Comparison of ENCODE assay signal across 11 cellular contexts in genomic region chr21:29293495-29293894, GRCh38. TPM values are rescaled to one million over a fixed set of nuclear protein-coding genes. Genes with fewer than 3 reads are reported as not detected.
DNase-seq lines count a peak whose midpoint lies in the region; ATAC-seq and TF ChIP-seq lines count a peak whose summit lies in the region.
"Had no signal": no experiment of that assay in that cellular context is flagged by ENCODE, and none has a peak within 500 bp of the region (broad histone marks: within the 10 kb centered on the region; RNA-seq: fewer than 3 reads in every experiment).

No MANE protein-coding gene starts in this region.

- H3K4me2 ChIP-seq in BLaER1 = peak overlapping the region; percentile 54

- DNase-seq in GM19240 (ENCODE audit: insufficient read length, low spot score) = peak; percentile 35
- peak; percentile 93 for DNase-seq in NB4 (ENCODE audit: low read depth)
- no peak for DNase-seq in nucleus accumbens (lab: John Stamatoyannopoulos, UW)
- DNase-seq in hippocampal formation (lab: John Stamatoyannopoulos, UW) = no peak
- DNase-seq in esophagus squamous epithelium (lab: John Stamatoyannopoulos, UW) = no peak
- no peak for DNase-seq in brain microvascular endothelial cell
- DNase-seq: H7, NCI-H524 had no signal

- in situ Hi-C loops in brain microvascular endothelial cell (cut with HindIII; ENCODE audit: low pct_ligation_motif_present, low sequenced_read_pairs) = no loop called here

- peak; percentile 77 for ATAC-seq in HG02943 (IDR thresholded peaks at IDR 0.05; ENCODE audit: low read depth, unreplicated experiment)
- ATAC-seq: sciatic nerve had no signal

- H3K36me3 ChIP-seq in BLaER1 (0 out of 2 replicates have a peak, but pooled peaks cover 7% of the 10 kb centered on the region), esophagus squamous epithelium (no peaks in the 10 kb centered on the region), brain microvascular endothelial cell (replicated peaks) (no peaks in the 10 kb centered on the region)

- TF ChIP-seq CTCF in NB4 (IDR thresholded peaks at IDR 0.05; ENCODE audit: low read depth, low read length) (no peak), esophagus squamous epithelium (IDR thresholded peaks at IDR 0.05) (no peak), brain microvascular endothelial cell (IDR thresholded peaks at IDR 0.05; ENCODE audit: low read depth, low read length, missing control alignments) (no peak)

- intact Hi-C loops in esophagus squamous epithelium (cut with DNase I) = no loop called here

- peak overlapping the region; percentile 69; the same call in 1 of the 2 replicates for H3K27ac ChIP-seq in BLaER1
- no peak overlapping the region for H3K27ac ChIP-seq in esophagus squamous epithelium
- H3K27ac ChIP-seq in brain microvascular endothelial cell = no peak overlapping the region

- H3K4me3 ChIP-seq in BLaER1 (no peak overlapping the region), NB4 (ENCODE audit: low read depth, low read length) (no peak overlapping the region), esophagus squamous epithelium (no peak overlapping the region), brain microvascular endothelial cell (ENCODE audit: low read depth, low read length) (no peak overlapping the region)

- no peak overlapping the region for H3K9ac ChIP-seq in BLaER1

- H4K20me1 ChIP-seq in BLaER1 = no peaks in the 10 kb centered on the region

- peaks cover 57% of the 10 kb centered on the region for H3K4me1 ChIP-seq in BLaER1
- peaks cover 0 to 27% (median 7%) of the 10 kb centered on the region in 3 donors for H3K4me1 ChIP-seq in esophagus squamous epithelium

- 79 to 90% methylated on average over 2 of the region's 2 CpGs for WGBS in esophagus squamous epithelium, 2 donors

- H3K9me3 ChIP-seq in BLaER1 (peaks cover 52% of the 10 kb centered on the region), esophagus squamous epithelium (no peaks in the 10 kb centered on the region)

- TF ChIP-seq POLR2A in NB4 (IDR thresholded peaks at IDR 0.05; ENCODE audit: extremely low read depth, insufficient read length) (no peak), esophagus squamous epithelium (IDR thresholded peaks at IDR 0.05) (no peak)

- H3K27me3 ChIP-seq in BLaER1 (no peaks in the 10 kb centered on the region), esophagus squamous epithelium (no peaks in the 10 kb centered on the region), brain microvascular endothelial cell (replicated peaks) (no peaks in the 10 kb centered on the region)

RNA-seq across cellular contexts. Expression of gene BACH1, which starts 5.2 kb away (rescaled TPM):
- 10 to 100 TPM; 39.6 to 54.6 (median 44.8) TPM for total RNA-seq in esophagus squamous epithelium

Comparison
In these comparisons a context has a peak if more than half of its experiments do, and no peak if none do; other contexts are left out.
1. DNase-seq: peak in GM19240 (single experiment) and NB4 (single experiment); none in nucleus accumbens (0 of 56), hippocampal formation (0 of 2), esophagus squamous epithelium (single experiment) and brain microvascular endothelial cell (single experiment).